In the genomic region with DNA sequence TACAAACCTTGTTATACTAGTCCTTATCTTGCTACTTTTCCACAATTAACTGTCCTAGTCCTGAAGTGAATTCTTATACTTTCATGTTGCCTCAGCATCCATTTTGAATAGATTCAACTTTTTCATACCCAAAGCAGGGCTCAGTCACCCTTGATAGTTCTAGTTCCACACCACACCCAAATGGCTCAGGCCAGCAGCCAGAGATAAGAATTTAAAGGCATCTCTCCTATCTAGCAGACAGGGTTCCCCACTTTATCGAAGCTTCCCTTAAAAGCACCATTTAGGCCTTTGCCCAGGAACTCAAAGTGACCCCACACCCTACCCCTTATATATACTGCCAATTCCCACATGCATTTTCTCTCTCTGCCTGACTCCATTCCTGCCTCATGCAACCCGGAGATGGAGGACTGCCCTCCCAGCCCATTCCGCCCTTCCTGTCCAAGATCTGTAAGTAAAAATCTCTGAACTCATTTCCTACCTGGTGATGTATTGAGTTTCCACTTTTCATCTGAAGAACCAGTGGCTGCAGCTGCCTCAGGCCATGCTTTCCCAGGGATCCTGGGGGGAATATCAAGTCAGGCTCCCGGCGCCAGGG, we compare ENCODE assay signal across 24 cellular contexts.
DNase-seq lines count a peak whose midpoint lies in the region; ATAC-seq, FAIRE-seq and TF ChIP-seq lines count a peak whose summit lies in the region.
"Had no signal": no experiment of that assay in that cellular context is flagged by ENCODE, and none has a peak within 500 bp of the region (broad histone marks: within the 10 kb centered on the region; RNA-seq: fewer than 3 reads in every experiment).

No MANE protein-coding gene starts in this region.

- H3K27ac ChIP-seq in right lobe of liver, result no peak overlapping the region
- H3K27ac ChIP-seq: KMS-11, Peyer's patch, right atrium auricular region, SK-N-MC had no signal

- TF ChIP-seq CTCF in right lobe of liver (IDR thresholded peaks at IDR 0.05), result no peak

- peaks cover 60 to 65% (median 62%) of the 10 kb centered on the region in 3 donors for H3K4me1 Mint-ChIP-seq in IgD-negative memory B cell
- H3K4me1 Mint-ChIP-seq in activated CD8-positive, alpha-beta memory T cell treated with anti-CD3 and anti-CD28 coated beads, Interleukin-2, amount 10 ng/mL, durations not matched to agents 7 days and 5 days, result no peaks in the 10 kb centered on the region

- no peaks in the 10 kb centered on the region for H3K4me1 ChIP-seq in right lobe of liver
- H3K4me1 ChIP-seq: right atrium auricular region had no signal

- H3K36me3 ChIP-seq in right lobe of liver, result no peaks in the 10 kb centered on the region
- H3K36me3 ChIP-seq: Peyer's patch, right atrium auricular region had no signal

- no peak for TF ChIP-seq POLR2A in GM12892 (IDR thresholded peaks at IDR 0.05; ENCODE audit: low read depth, low read length)
- no peak for TF ChIP-seq POLR2A in erythroblast (IDR thresholded peaks at IDR 0.05; ENCODE audit: low read length)
- TF ChIP-seq POLR2A in right lobe of liver (IDR thresholded peaks at IDR 0.05), result no peak

- H3K9me3 ChIP-seq in right lobe of liver, result no peaks in the 10 kb centered on the region
- H3K9me3 ChIP-seq: Peyer's patch, right atrium auricular region had no signal

- ATAC-seq in GM21786 (IDR thresholded peaks at IDR 0.05; ENCODE audit: unreplicated experiment), result peak; percentile 39
- ATAC-seq in activated CD8-positive, alpha-beta memory T cell treated with anti-CD3 and anti-CD28 coated beads, Interleukin-2, amount 10 ng/mL, durations not matched to agents 7 days and 5 days, result no peak
- no peak for ATAC-seq in right lobe of liver
- ATAC-seq: left ventricle myocardium superior; stimulated activated naive CD8-positive, alpha-beta T cell treated with anti-CD3 and anti-CD28 coated beads, Interleukin-15, Interleukin-2, amounts not matched to agents 100 U/mL and 50 U/mL, for 24 hours had no signal

- peaks cover under 1% of the 10 kb centered on the region for H3K36me3 Mint-ChIP-seq in IgD-negative memory B cell
- no peaks in the 10 kb centered on the region for H3K36me3 Mint-ChIP-seq in activated CD8-positive, alpha-beta memory T cell treated with anti-CD3 and anti-CD28 coated beads, Interleukin-2, amount 10 ng/mL, durations not matched to agents 7 days and 5 days

- no peaks in the 10 kb centered on the region for H3K27me3 ChIP-seq in right lobe of liver
- H3K27me3 ChIP-seq: Peyer's patch, right atrium auricular region had no signal

- H3K27me3 Mint-ChIP-seq in IgD-negative memory B cell, result no peaks in the 10 kb centered on the region
- no peaks in the 10 kb centered on the region for H3K27me3 Mint-ChIP-seq in activated CD8-positive, alpha-beta memory T cell treated with anti-CD3 and anti-CD28 coated beads, Interleukin-2, amount 10 ng/mL, durations not matched to agents 7 days and 5 days
- H3K27me3 Mint-ChIP-seq: CD4-positive, alpha-beta T cell had no signal

- CTCF ChIA-PET in activated CD8-positive, alpha-beta memory T cell treated with anti-CD3 and anti-CD28 coated beads, Interleukin-2, amount 10 ng/mL, durations not matched to agents 7 days and 5 days (lab: Charles Lee), result no interaction called here

- no peak for DNase-seq in GM12892 (ENCODE audit: insufficient read length)
- peak; percentile 86 to 94 for DNase-seq in erythroblast (lab: John Stamatoyannopoulos, UW)
- DNase-seq in dedifferentiated amniotic fluid mesenchymal stem cell (ENCODE audit: extremely low spot score), result no peak
- DNase-seq in activated CD8-positive, alpha-beta memory T cell treated with anti-CD3 and anti-CD28 coated beads, Interleukin-2, amount 10 ng/mL, durations not matched to agents 7 days and 5 days, result no peak
- no peak for DNase-seq in right lobe of liver
- DNase-seq in amniotic stem cell (lab: John Stamatoyannopoulos, UW), result no peak
- DNase-seq: activated CD4-positive, alpha-beta T cell treated with anti-CD3 and anti-CD28 coated beads for 48 hours; aorta; CD4-positive, alpha-beta T cell; effector CD4-positive, alpha-beta T cell; left ventricle myocardium superior; NCI-H1092; NCI-H82; nucleus accumbens; Peyer's patch; stimulated activated naive CD8-positive, alpha-beta T cell treated with anti-CD3 and anti-CD28 coated beads, Interleukin-15, Interleukin-2, amounts not matched to agents 100 U/mL and 50 U/mL, for 24 hours; T-helper 9 cell; trophoblast cell had no signal

- intact Hi-C loops in right lobe of liver (cut with DNase I), result no loop called here

- no peaks in the 10 kb centered on the region for H3K9me3 Mint-ChIP-seq in IgD-negative memory B cell
- no peaks in the 10 kb centered on the region for H3K9me3 Mint-ChIP-seq in activated CD8-positive, alpha-beta memory T cell treated with anti-CD3 and anti-CD28 coated beads, Interleukin-2, amount 10 ng/mL, durations not matched to agents 7 days and 5 days (ENCODE audit: low read depth)
- H3K9me3 Mint-ChIP-seq: CD4-positive, alpha-beta T cell; central memory CD8-positive, alpha-beta T cell had no signal

- H3K27ac Mint-ChIP-seq in IgD-negative memory B cell, result peak overlapping the region; percentile 34 to 86 (median 64)
- no peak overlapping the region for H3K27ac Mint-ChIP-seq in activated CD8-positive, alpha-beta memory T cell treated with anti-CD3 and anti-CD28 coated beads, Interleukin-2, amount 10 ng/mL, durations not matched to agents 7 days and 5 days
- H3K27ac Mint-ChIP-seq: CD4-positive, alpha-beta T cell had no signal

- FAIRE-seq in GM12892 (lab: Jason Lieb, UNC), result peak; percentile 93

- no peak overlapping the region for H3K4me3 ChIP-seq in right lobe of liver
- H3K4me3 ChIP-seq: Peyer's patch, right atrium auricular region, SK-N-MC had no signal

- WGBS in right lobe of liver (ENCODE audit: insufficient coverage, low coverage, low lambda C conversion rate, missing lambda C conversion rate), result 91% methylated on average over 5 of the region's 5 CpGs

- H3K4me3 Mint-ChIP-seq in IgD-negative memory B cell, result peak overlapping the region in 3 of 4 donors; percentile 41 to 74 (median 63)
- no peak overlapping the region for H3K4me3 Mint-ChIP-seq in activated CD8-positive, alpha-beta memory T cell treated with anti-CD3 and anti-CD28 coated beads, Interleukin-2, amount 10 ng/mL, durations not matched to agents 7 days and 5 days
- H3K4me3 Mint-ChIP-seq: CD4-positive, alpha-beta T cell; central memory CD8-positive, alpha-beta T cell had no signal

Comparison
In these comparisons a context has a peak if more than half of its experiments do, and no peak if none do; other contexts are left out.
1. DNase-seq: peak in erythroblast (2 of 2); none in GM12892 (single experiment), dedifferentiated amniotic fluid mesenchymal stem cell (single experiment), activated CD8-positive, alpha-beta memory T cell treated with anti-CD3 and anti-CD28 coated beads, Interleukin-2, amount 10 ng/mL, durations not matched to agents 7 days and 5 days (single experiment), right lobe of liver (0 of 3) and amniotic stem cell (single experiment).